In the genomic region with DNA sequence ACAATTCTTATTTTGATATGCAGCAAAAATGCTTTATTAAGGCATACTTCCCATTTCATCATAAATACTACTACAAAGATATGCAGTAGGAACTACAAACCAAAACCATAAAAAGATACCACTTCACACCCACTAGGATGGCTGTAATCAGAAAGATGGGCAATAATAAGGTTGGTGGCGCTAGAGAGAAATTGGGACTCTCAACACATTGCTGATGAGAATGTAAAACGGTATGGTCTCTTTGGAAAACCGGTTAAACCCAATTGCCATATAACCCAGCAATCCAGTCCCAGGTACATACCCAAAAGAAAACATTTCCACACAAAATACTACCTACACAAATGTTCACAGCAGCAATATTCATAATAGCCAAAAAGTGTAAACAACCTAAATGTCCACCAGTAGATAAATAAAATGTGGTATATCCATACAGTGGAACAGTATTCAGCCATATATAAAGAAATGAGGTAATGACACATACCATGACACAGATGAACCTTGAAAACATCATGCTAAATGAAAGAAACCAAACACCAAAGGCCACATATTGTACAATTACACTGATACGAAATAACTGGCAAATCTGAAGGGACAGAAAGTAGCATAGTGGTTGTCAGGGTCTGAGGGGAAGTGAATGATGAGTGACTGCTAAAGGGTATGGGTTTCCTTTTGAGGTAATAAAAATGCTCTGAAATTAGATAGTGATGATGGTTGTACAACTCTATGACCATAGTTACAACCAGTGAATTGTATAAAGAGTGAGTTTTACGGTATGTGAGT, we compare ENCODE assay signal across 13 cellular contexts. TPM values are rescaled to one million over a fixed set of nuclear protein-coding genes. Genes with fewer than 3 reads are reported as not detected.
DNase-seq lines count a peak whose midpoint lies in the region; ATAC-seq and TF ChIP-seq lines count a peak whose summit lies in the region.
"Had no signal": no experiment of that assay in that cellular context is flagged by ENCODE, and none has a peak within 500 bp of the region (broad histone marks: within the 10 kb centered on the region; RNA-seq: fewer than 3 reads in every experiment).

No MANE protein-coding gene starts in this region.

- H3K4me3 ChIP-seq in HCT116 (replicated peaks in 1 of 2; ENCODE audit: low read depth in 1 of 2, low read length in 2 of 2): no peak overlapping the region
- H3K4me3 ChIP-seq: cardiac muscle cell, thoracic aorta had no signal

- no peaks in the 10 kb centered on the region for H3K27me3 Mint-ChIP-seq in T-helper 17 cell
- H3K27me3 Mint-ChIP-seq in natural killer cell treated with Interleukin-12 subunit alpha and Interleukin-12 subunit beta and Interleukin-15 and Interleukin-18, amount 100 ng/mL, for 72 hours: no peaks in the 10 kb centered on the region

- H2AFZ ChIP-seq in HCT116 (ENCODE audit: low read depth, low read length, poor library complexity, severe bottlenecking): no peak overlapping the region

- H3K27me3 ChIP-seq in HCT116 (ENCODE audit: insufficient read depth, low read length): no peaks in the 10 kb centered on the region
- H3K27me3 ChIP-seq: cardiac muscle cell had no signal

- H3K9me2 ChIP-seq in HCT116 (ENCODE audit: insufficient read depth): no peaks in the 10 kb centered on the region

- peaks cover 100% of the 10 kb centered on the region for H3K79me2 ChIP-seq in HCT116 (ENCODE audit: insufficient read depth, low read length)

- no peak overlapping the region for H3K27ac Mint-ChIP-seq in T-helper 17 cell
- H3K27ac Mint-ChIP-seq in natural killer cell treated with Interleukin-12 subunit alpha and Interleukin-12 subunit beta and Interleukin-15 and Interleukin-18, amount 100 ng/mL, for 72 hours: peak overlapping the region; percentile 38 to 77
- H3K27ac Mint-ChIP-seq: activated naive CD4-positive, alpha-beta T cell treated with anti-CD3 and anti-CD28 coated beads for 36 hours had no signal

- RAD21 ChIA-PET in HCT116 (lab: Charles Lee; ENCODE audit: low non-redundant PET in 1 of 2, low total read pairs in 2 of 2, uncharacterized antibody in 2 of 2, unreplicated experiment in 2 of 2): no interaction called here

- no TSS peak for BruUV-seq in HCT116 (replicated peaks; lab: Mats Ljungman, UMichigan)

- peaks cover 55% of the 10 kb centered on the region; the same call in 1 of the 2 replicates for H4K20me1 ChIP-seq in HCT116 (ENCODE audit: insufficient read depth)

- ATAC-seq in activated CD4-positive, CD25-positive, alpha-beta regulatory T cell treated with anti-CD3 and anti-CD28 coated beads, Interleukin-2, amount 50 U/mL, for 24 hours: peak; percentile 44 to 66
- ATAC-seq in HCT116 (no peak; the same call in 1 of the 2 replicates), T-helper 17 cell (no peak), GM21526 (IDR thresholded peaks at IDR 0.05; ENCODE audit: low FRiP score, unreplicated experiment) (no peak), HG03025 (IDR thresholded peaks at IDR 0.05; ENCODE audit: low FRiP score, unreplicated experiment) (no peak)
- peak in 1 of 2 donors; percentile 80 for ATAC-seq in natural killer cell treated with Interleukin-12 subunit alpha and Interleukin-12 subunit beta and Interleukin-15 and Interleukin-18, amount 100 ng/mL, for 72 hours

- peaks cover 67% of the 10 kb centered on the region for H3K4me1 Mint-ChIP-seq in T-helper 17 cell
- H3K4me1 Mint-ChIP-seq in natural killer cell treated with Interleukin-12 subunit alpha and Interleukin-12 subunit beta and Interleukin-15 and Interleukin-18, amount 100 ng/mL, for 72 hours (ENCODE audit: low read depth in 2 of 2): peaks cover 62 to 82% of the 10 kb centered on the region in 2 donors

- H3K4me3 Mint-ChIP-seq in T-helper 17 cell: peak overlapping the region; percentile 34
- peak overlapping the region; percentile 29 for H3K4me3 Mint-ChIP-seq in natural killer cell treated with Interleukin-12 subunit alpha and Interleukin-12 subunit beta and Interleukin-15 and Interleukin-18, amount 100 ng/mL, for 72 hours
- H3K4me3 Mint-ChIP-seq: activated naive CD4-positive, alpha-beta T cell treated with anti-CD3 and anti-CD28 coated beads for 36 hours had no signal

- CTCF ChIA-PET in HCT116 (lab: Charles Lee): no interaction called here

- no peak overlapping the region for H3K9ac ChIP-seq in HCT116 (ENCODE audit: low read length)

- no peak overlapping the region for H3K27ac ChIP-seq in HCT116 (ENCODE audit: low read depth, low read length)
- H3K27ac ChIP-seq: thoracic aorta had no signal

- H3K36me3 ChIP-seq in HCT116 (ENCODE audit: control insufficient read depth in 1 of 2, insufficient read depth in 2 of 2, low read length in 2 of 2): peaks cover 20 to 43% of the 10 kb centered on the region in 2 experiments

- TF ChIP-seq CTCF in HCT116 (IDR thresholded peaks at IDR 0.05 in 2 of 3, conservative IDR thresholded peaks at IDR 0.05 in 1 of 3; ENCODE audit: borderline replicate concordance in 1 of 3, insufficient read depth in 1 of 3, low read depth in 2 of 3, low read length in 2 of 3): peak in 2 of 3 experiments; percentile 4 to 37; a peak in 1 of 6 replicates

- TF ChIP-seq POLR2A in HCT116 (IDR thresholded peaks at IDR 0.05; ENCODE audit: borderline replicate concordance, extremely low read depth, insufficient read depth, insufficient read length): no peak

- TF ChIP-seq RAD21 in HCT116 (IDR thresholded peaks at IDR 0.05; ENCODE audit: low read depth): no peak

- H3K4me1 ChIP-seq in HCT116 (ENCODE audit: control insufficient read depth in 1 of 2, insufficient read depth in 2 of 2, low read length in 2 of 2): no peaks in the 10 kb centered on the region; a peak in 1 of 4 replicates

- H3K36me3 Mint-ChIP-seq in T-helper 17 cell (ENCODE audit: low read depth): peaks cover 4% of the 10 kb centered on the region
- peaks cover 34% of the 10 kb centered on the region for H3K36me3 Mint-ChIP-seq in natural killer cell treated with Interleukin-12 subunit alpha and Interleukin-12 subunit beta and Interleukin-15 and Interleukin-18, amount 100 ng/mL, for 72 hours

- DNase-seq in activated CD4-positive, CD25-positive, alpha-beta regulatory T cell treated with anti-CD3 and anti-CD28 coated beads, Interleukin-2, amount 50 U/mL, for 72 hours: no peak
- DNase-seq in HCT116 (ENCODE audit: low read depth, low spot score) (no peak), T-helper 17 cell (no peak), NCI-H1105 treated with DMSO at 0.1 percent for 48 hours (lab: John Stamatoyannopoulos, UW) (no peak)
- no peak for DNase-seq in natural killer cell treated with Interleukin-12 subunit alpha and Interleukin-12 subunit beta and Interleukin-15 and Interleukin-18, amount 100 ng/mL, for 72 hours (ENCODE audit: low spot score)
- DNase-seq: activated naive CD4-positive, alpha-beta T cell treated with anti-CD3 and anti-CD28 coated beads for 36 hours; NCI-H82; SHP77 had no signal

- no peaks in the 10 kb centered on the region for H3K9me3 Mint-ChIP-seq in natural killer cell treated with Interleukin-12 subunit alpha and Interleukin-12 subunit beta and Interleukin-15 and Interleukin-18, amount 100 ng/mL, for 72 hours
- H3K9me3 Mint-ChIP-seq: activated naive CD4-positive, alpha-beta T cell treated with anti-CD3 and anti-CD28 coated beads for 36 hours had no signal

- no peaks in the 10 kb centered on the region for H3K9me3 ChIP-seq in HCT116 (ENCODE audit: control insufficient read depth in 1 of 2, insufficient read depth in 1 of 2, low read depth in 1 of 2, low read length in 2 of 2)
- no peaks in the 10 kb centered on the region for H3K9me3 ChIP-seq in T-helper 17 cell (ENCODE audit: control insufficient read depth, low read length, poor library complexity, severe bottlenecking)
- H3K9me3 ChIP-seq: thoracic aorta had no signal

- intact Hi-C loops in HCT116 (cut with micrococcal nuclease): no loop called here

- POLR2A ChIA-PET in HCT116 (lab: Charles Lee): no interaction called here

- H3K4me2 ChIP-seq in HCT116 (ENCODE audit: low read length): no peak overlapping the region

TF ChIP-seq in HCT116, 20 proteins besides CTCF, POLR2A, EP300 and RAD21:
- TF ChIP-seq FOSL1 (IDR thresholded peaks at IDR 0.05; ENCODE audit: low read depth): no peak
- no peak for TF ChIP-seq TCF7L2 (IDR thresholded peaks at IDR 0.05; ENCODE audit: borderline replicate concordance, extremely low read depth, insufficient read depth, insufficient read length)
- TF ChIP-seq, protein P1, sequence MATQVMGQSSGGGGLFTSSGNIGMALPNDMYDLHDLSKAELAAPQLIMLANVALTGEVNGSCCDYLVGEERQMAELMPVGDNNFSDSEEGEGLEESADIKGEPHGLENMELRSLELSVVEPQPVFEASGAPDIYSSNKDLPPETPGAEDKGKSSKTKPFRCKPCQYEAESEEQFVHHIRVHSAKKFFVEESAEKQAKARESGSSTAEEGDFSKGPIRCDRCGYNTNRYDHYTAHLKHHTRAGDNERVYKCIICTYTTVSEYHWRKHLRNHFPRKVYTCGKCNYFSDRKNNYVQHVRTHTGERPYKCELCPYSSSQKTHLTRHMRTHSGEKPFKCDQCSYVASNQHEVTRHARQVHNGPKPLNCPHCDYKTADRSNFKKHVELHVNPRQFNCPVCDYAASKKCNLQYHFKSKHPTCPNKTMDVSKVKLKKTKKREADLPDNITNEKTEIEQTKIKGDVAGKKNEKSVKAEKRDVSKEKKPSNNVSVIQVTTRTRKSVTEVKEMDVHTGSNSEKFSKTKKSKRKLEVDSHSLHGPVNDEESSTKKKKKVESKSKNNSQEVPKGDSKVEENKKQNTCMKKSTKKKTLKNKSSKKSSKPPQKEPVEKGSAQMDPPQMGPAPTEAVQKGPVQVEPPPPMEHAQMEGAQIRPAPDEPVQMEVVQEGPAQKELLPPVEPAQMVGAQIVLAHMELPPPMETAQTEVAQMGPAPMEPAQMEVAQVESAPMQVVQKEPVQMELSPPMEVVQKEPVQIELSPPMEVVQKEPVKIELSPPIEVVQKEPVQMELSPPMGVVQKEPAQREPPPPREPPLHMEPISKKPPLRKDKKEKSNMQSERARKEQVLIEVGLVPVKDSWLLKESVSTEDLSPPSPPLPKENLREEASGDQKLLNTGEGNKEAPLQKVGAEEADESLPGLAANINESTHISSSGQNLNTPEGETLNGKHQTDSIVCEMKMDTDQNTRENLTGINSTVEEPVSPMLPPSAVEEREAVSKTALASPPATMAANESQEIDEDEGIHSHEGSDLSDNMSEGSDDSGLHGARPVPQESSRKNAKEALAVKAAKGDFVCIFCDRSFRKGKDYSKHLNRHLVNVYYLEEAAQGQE (IDR thresholded peaks at IDR 0.05; ENCODE audit: low read depth): no peak

RNA-seq across cellular contexts. Expression of a gene that starts 12.7 kb away (rescaled TPM):
- 98.0 TPM for total RNA-seq in HCT116 (2021; ENCODE audit: unreplicated experiment)
- 28.9 and 39.2 TPM in 2 replicates for polyA plus RNA-seq in HCT116 (2012)
- 100 to 1,000 TPM; 123 to 155 TPM for total RNA-seq in T-helper 17 cell
- total RNA-seq in natural killer cell treated with Interleukin-12 subunit alpha and Interleukin-12 subunit beta and Interleukin-15 and Interleukin-18, amount 100 ng/mL, for 72 hours: 10 to 100 TPM; 89.5 to 99.5 TPM

Comparison
In these comparisons a context has a peak if more than half of its experiments do, and no peak if none do; other contexts are left out.
1. ATAC-seq: peak in activated CD4-positive, CD25-positive, alpha-beta regulatory T cell treated with anti-CD3 and anti-CD28 coated beads, Interleukin-2, amount 50 U/mL, for 24 hours (2 of 2); none in HCT116 (single experiment), T-helper 17 cell (single experiment), GM21526 (single experiment) and HG03025 (single experiment).